In genomic region chr1:206909883-206910318, GRCh38 we compare ENCODE assay signal across 8 cellular contexts. TPM values are rescaled to one million over a fixed set of nuclear protein-coding genes. Genes with fewer than 3 reads are reported as not detected.
DNase-seq lines count a peak whose midpoint lies in the region; ATAC-seq, FAIRE-seq and TF ChIP-seq lines count a peak whose summit lies in the region.

No MANE protein-coding gene starts in this region.

- ATAC-seq in activated naive CD8-positive, alpha-beta T cell treated with anti-CD3 and anti-CD28 coated beads, Interleukin-2, amount 50 U/mL, for 24 hours, result no peak
- no peak for ATAC-seq in HG02763 (IDR thresholded peaks at IDR 0.05; ENCODE audit: unreplicated experiment)
- no peak for ATAC-seq in HG03378 (IDR thresholded peaks at IDR 0.05; ENCODE audit: unreplicated experiment)

- H3K27ac ChIP-seq in iPS DF 6.9 (ENCODE audit: low read length) (no peak overlapping the region), small intestine (ENCODE audit: low read depth in 1 of 2, low read length in 1 of 2) (no peak overlapping the region)

- H3K4me1 Mint-ChIP-seq in HFFc6 (ENCODE audit: low read depth), result peaks cover 30% of the 10 kb centered on the region
- H3K4me1 Mint-ChIP-seq in activated naive CD8-positive, alpha-beta T cell treated with anti-CD3 and anti-CD28 coated beads, Interleukin-2, amount 50 U/mL, for 24 hours, result peaks cover 90% of the 10 kb centered on the region

- H3K27me3 ChIP-seq in iPS DF 6.9 (ENCODE audit: control insufficient read depth, insufficient read depth, low read length) (no peaks in the 10 kb centered on the region; the same call in 1 of the 2 replicates), small intestine (ENCODE audit: control insufficient read depth in 2 of 2, insufficient read depth in 2 of 2, low read length in 2 of 2) (no peaks in the 10 kb centered on the region)

- TF ChIP-seq CTCF in HFFc6 (IDR thresholded peaks at IDR 0.05), result no peak

- H3K9me3 ChIP-seq in iPS DF 6.9 (ENCODE audit: control insufficient read depth, insufficient read depth, low read length) (no peaks in the 10 kb centered on the region), small intestine (ENCODE audit: control insufficient read depth, low read depth) (no peaks in the 10 kb centered on the region)

- no peaks in the 10 kb centered on the region for H3K36me3 ChIP-seq in iPS DF 6.9 (ENCODE audit: control insufficient read depth, insufficient read depth, low read length)
- H3K36me3 ChIP-seq in small intestine (ENCODE audit: control insufficient read depth in 2 of 2, insufficient read depth in 2 of 2, low read length in 2 of 2), result no peaks in the 10 kb centered on the region

- H3K4me3 Mint-ChIP-seq in HFFc6, result peak overlapping the region; percentile 37
- peak overlapping the region; percentile 53 for H3K4me3 Mint-ChIP-seq in activated naive CD8-positive, alpha-beta T cell treated with anti-CD3 and anti-CD28 coated beads, Interleukin-2, amount 50 U/mL, for 24 hours

- no peak for DNase-seq in HFFc6
- no peak for DNase-seq in activated naive CD8-positive, alpha-beta T cell treated with anti-CD3 and anti-CD28 coated beads, Interleukin-2, amount 50 U/mL, for 24 hours
- no peak for DNase-seq in iPS DF 6.9 (ENCODE audit: low read depth, low spot score)
- DNase-seq in small intestine, result no peak
- DNase-seq in NCI-H524 treated with DMSO at 0.1 percent for 48 hours (lab: John Stamatoyannopoulos, UW), result no peak
- DNase-seq in SIG-M5 (lab: John Stamatoyannopoulos, UW), result no peak

- WGBS in iPS DF 6.9 (ENCODE audit: insufficient coverage, insufficient read length), result no CpG with 5 or more reads among the region's 14 CpGs
- 15 to 31% (median 27%) methylated on average over 14 of the region's 14 CpGs for WGBS in small intestine, 3 donors

- H3K27ac Mint-ChIP-seq in HFFc6, result no peak overlapping the region
- H3K27ac Mint-ChIP-seq in activated naive CD8-positive, alpha-beta T cell treated with anti-CD3 and anti-CD28 coated beads, Interleukin-2, amount 50 U/mL, for 24 hours, result peak overlapping the region; percentile 12

- H3K4me1 ChIP-seq in iPS DF 6.9 (ENCODE audit: control insufficient read depth, insufficient read depth, low read length) (peaks cover 1% of the 10 kb centered on the region; the same call in 1 of the 2 replicates), small intestine (ENCODE audit: control insufficient read depth in 2 of 2, insufficient read depth in 1 of 2, low read depth in 1 of 2, low read length in 1 of 2) (no peaks in the 10 kb centered on the region)

- no peak for FAIRE-seq in small intestine (lab: Jason Lieb, UNC)

- H3K27me3 Mint-ChIP-seq in HFFc6 (ENCODE audit: insufficient read depth), result peaks cover 6% of the 10 kb centered on the region
- H3K27me3 Mint-ChIP-seq in activated naive CD8-positive, alpha-beta T cell treated with anti-CD3 and anti-CD28 coated beads, Interleukin-2, amount 50 U/mL, for 24 hours, result no peaks in the 10 kb centered on the region

- H3K4me3 ChIP-seq in iPS DF 6.9 (ENCODE audit: low read length) (peak overlapping the region; percentile 62; the same call in 1 of the 2 replicates), small intestine (ENCODE audit: low read depth in 1 of 2, low read length in 2 of 2) (peak overlapping the region; percentile 35 to 44)

- H3K9me3 Mint-ChIP-seq in HFFc6, result no peaks in the 10 kb centered on the region
- no peaks in the 10 kb centered on the region for H3K9me3 Mint-ChIP-seq in activated naive CD8-positive, alpha-beta T cell treated with anti-CD3 and anti-CD28 coated beads, Interleukin-2, amount 50 U/mL, for 24 hours

- H3K36me3 Mint-ChIP-seq in HFFc6 (ENCODE audit: low read depth), result peaks cover 11% of the 10 kb centered on the region
- peaks cover 40% of the 10 kb centered on the region for H3K36me3 Mint-ChIP-seq in activated naive CD8-positive, alpha-beta T cell treated with anti-CD3 and anti-CD28 coated beads, Interleukin-2, amount 50 U/mL, for 24 hours (ENCODE audit: low read depth)

RNA-seq across cellular contexts. Expression of gene FCMR, which starts 11.8 kb away (rescaled TPM):
- 1 to 10 TPM in 2 of 6 experiments, under 1 TPM in 4; 0.28 to 1.3 (median 0.67) TPM for total RNA-seq in HFFc6 (2021; fragmentation: NEBNext Ultra II Directional; extraction: Animal tissue kit (Norgen Biotek cat#: 25700))
- polyA plus RNA-seq in small intestine, result 1 to 10 TPM; 1.1 to 6.9 (median 2.4) TPM

RNA-seq across cellular contexts. Expression of gene IL24, which starts 12.7 kb away (rescaled TPM):
- total RNA-seq in HFFc6 (2021; fragmentation: NEBNext Ultra II Directional; extraction: Animal tissue kit (Norgen Biotek cat#: 25700)), result under 1 TPM in 1 of 6 experiments, not detected in 5; 0.24 TPM
- polyA plus RNA-seq in small intestine, result under 1 TPM in 1 of 3 donors, not detected in 2; 0.24 TPM

RNA-seq across cellular contexts. Expression of gene PIGR, which starts 36.4 kb away (rescaled TPM):
- total RNA-seq in HFFc6 (2021; fragmentation: NEBNext Ultra II Directional; extraction: Animal tissue kit (Norgen Biotek cat#: 25700)), result under 1 TPM in 2 of 6 experiments, not detected in 4; 0.14 to 0.26 TPM
- polyA plus RNA-seq in small intestine, result 1,000 to 10,000 TPM in 1 of 3 donors, 100 to 1,000 TPM in 2; 381 to 3,013 (median 616) TPM

RNA-seq across cellular contexts. Expression of gene IL20, which starts 44.5 kb away (rescaled TPM):
- total RNA-seq in HFFc6 (2021; fragmentation: NEBNext Ultra II Directional; extraction: Animal tissue kit (Norgen Biotek cat#: 25700)), result not detected
- polyA plus RNA-seq in small intestine, result not detected
